29 cellular contexts compared by ENCODE assay signal in the genomic region with DNA sequence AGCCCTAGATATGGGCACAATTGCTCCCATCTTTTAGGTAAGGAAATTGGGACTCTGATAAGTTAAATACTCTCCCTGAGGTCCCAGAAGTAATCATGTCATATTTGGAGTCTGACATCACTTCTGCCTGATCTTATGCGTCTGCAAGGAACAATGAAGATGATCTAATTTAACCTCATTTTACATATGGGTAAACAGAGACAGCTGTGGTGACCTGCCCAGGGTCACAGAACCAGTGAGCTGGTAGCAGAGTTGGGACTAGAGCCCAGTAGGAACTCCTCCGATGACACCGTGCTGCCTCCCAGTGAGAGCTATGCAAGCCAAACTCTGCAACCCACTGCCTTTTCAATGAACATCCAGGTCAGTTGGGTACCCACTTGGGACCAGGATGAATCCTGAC. TPM values are rescaled to one million over a fixed set of nuclear protein-coding genes. Genes with fewer than 3 reads are reported as not detected.
A peak's percentile ranks its signal among the peaks of the same experiment; 100 is the strongest.
DNase-seq lines count a peak whose midpoint lies in the region; ATAC-seq, FAIRE-seq and TF ChIP-seq lines count a peak whose summit lies in the region.
"Had no signal": no experiment of that assay in that cellular context is flagged by ENCODE, and none has a peak within 500 bp of the region (broad histone marks: within the 10 kb centered on the region; RNA-seq: fewer than 3 reads in every experiment).

No MANE protein-coding gene starts in this region.

- intact Hi-C loops in right lobe of liver (cut with DNase I) (no loop called here), HepG2 (cut with micrococcal nuclease; ENCODE audit: unreplicated experiment) (no loop called here)

- H3K27me3 ChIP-seq in right lobe of liver (no peaks in the 10 kb centered on the region), HepG2 (ENCODE audit: control insufficient read depth in 1 of 2, insufficient read depth in 2 of 2, low read length in 2 of 2) (no peaks in the 10 kb centered on the region)
- H3K27me3 ChIP-seq: adrenal gland, BE2C had no signal

- H3K27ac Mint-ChIP-seq in activated CD4-positive, alpha-beta T cell treated with anti-CD3 and anti-CD28 coated beads, Interleukin-2, amount 10 ng/mL, durations not matched to agents 7 days and 5 days: no peak overlapping the region
- H3K27ac Mint-ChIP-seq: activated CD4-positive, alpha-beta T cell treated with anti-CD3 and anti-CD28 coated beads for 36 hours; effector memory CD8-positive, alpha-beta T cell; HFFc6; type B pancreatic cell had no signal

- TF ChIP-seq RAD21 in HepG2 (CRISPR knock-in tag; IDR thresholded peaks at IDR 0.05): no peak

- no peak for TF ChIP-seq EP300 in HepG2 (IDR thresholded peaks at IDR 0.05; ENCODE audit: low read depth in 2 of 2, low read length in 2 of 2)
- TF ChIP-seq EP300 in HepG2 (CRISPR knock-in tag; IDR thresholded peaks at IDR 0.05; ENCODE audit: borderline replicate concordance): no peak

- H3K79me2 ChIP-seq in HepG2 (ENCODE audit: insufficient read depth, low read length): no peaks in the 10 kb centered on the region

- TF ChIP-seq POLR2A in right lobe of liver (IDR thresholded peaks at IDR 0.05): no peak
- no peak for TF ChIP-seq POLR2A in HepG2 (IDR thresholded peaks at IDR 0.05; ENCODE audit: insufficient read depth in 1 of 2, low read depth in 2 of 2, low read length in 2 of 2)

- no peak overlapping the region for H2AFZ ChIP-seq in HepG2 (ENCODE audit: low read length)

- H3K27ac ChIP-seq in right lobe of liver: no peak overlapping the region
- H3K27ac ChIP-seq in HepG2 (ENCODE audit: extremely low read length, insufficient read depth, low read length): no peak overlapping the region
- H3K27ac ChIP-seq: adrenal gland had no signal

- POLR2A ChIA-PET in HepG2 (lab: Yijun Ruan, JAX): no interaction called here
- POLR2A ChIA-PET in activated CD4-positive, alpha-beta T cell treated with anti-CD3 and anti-CD28 coated beads, Interleukin-2, amount 10 ng/mL, durations not matched to agents 7 days and 5 days (lab: Charles Lee): no interaction called here

- no peak for FAIRE-seq in HepG2 (lab: Jason Lieb, UNC)
- FAIRE-seq: A204.1, colon had no signal

- H3K9me3 Mint-ChIP-seq in activated CD4-positive, alpha-beta T cell treated with anti-CD3 and anti-CD28 coated beads, Interleukin-2, amount 10 ng/mL, durations not matched to agents 7 days and 5 days: peaks cover 1% of the 10 kb centered on the region
- H3K9me3 Mint-ChIP-seq: natural killer cell treated with Interleukin-12 subunit alpha and Interleukin-12 subunit beta and Interleukin-15 and Interleukin-18, amount 100 ng/mL, for 72 hours had no signal

- H3K4me3 ChIP-seq in right lobe of liver (no peak overlapping the region), HepG2 (replicated peaks in 1 of 3; ENCODE audit: insufficient read depth in 1 of 3, low read depth in 2 of 3, low read length in 3 of 3) (no peak overlapping the region), epithelial cell of proximal tubule (ENCODE audit: low read depth, low read length) (no peak overlapping the region)
- H3K4me3 ChIP-seq: adrenal gland had no signal

- H3K4me3 Mint-ChIP-seq in activated CD4-positive, alpha-beta T cell treated with anti-CD3 and anti-CD28 coated beads, Interleukin-2, amount 10 ng/mL, durations not matched to agents 7 days and 5 days: no peak overlapping the region
- H3K4me3 Mint-ChIP-seq: activated CD4-positive, alpha-beta T cell treated with anti-CD3 and anti-CD28 coated beads for 36 hours; activated T-cell treated with anti-CD3 and anti-CD28 coated beads, Interleukin-2, amount 50 U/mL, for 4 hours; effector memory CD8-positive, alpha-beta T cell; HFFc6; natural killer cell treated with Interleukin-12 subunit alpha and Interleukin-12 subunit beta and Interleukin-15 and Interleukin-18, amount 100 ng/mL, for 72 hours; type B pancreatic cell had no signal

- ATAC-seq in right lobe of liver (peak; percentile 33 to 98 (median 78)), HepG2 (no peak)
- ATAC-seq: activated CD4-positive, alpha-beta T cell treated with anti-CD3 and anti-CD28 coated beads for 36 hours; activated T-cell treated with anti-CD3 and anti-CD28 coated beads, Interleukin-2, amount 50 U/mL, for 4 hours; effector memory CD8-positive, alpha-beta T cell; natural killer cell treated with Interleukin-12 subunit alpha and Interleukin-12 subunit beta and Interleukin-15 and Interleukin-18, amount 100 ng/mL, for 72 hours; Panc1 had no signal

- no peaks in the 10 kb centered on the region for H4K20me1 ChIP-seq in HepG2 (ENCODE audit: insufficient read depth, low read length)

- no peaks in the 10 kb centered on the region for H3K4me1 Mint-ChIP-seq in activated CD4-positive, alpha-beta T cell treated with anti-CD3 and anti-CD28 coated beads, Interleukin-2, amount 10 ng/mL, durations not matched to agents 7 days and 5 days
- H3K4me1 Mint-ChIP-seq: activated CD4-positive, alpha-beta T cell treated with anti-CD3 and anti-CD28 coated beads for 36 hours had no signal

- H3K27me3 Mint-ChIP-seq in activated CD4-positive, alpha-beta T cell treated with anti-CD3 and anti-CD28 coated beads, Interleukin-2, amount 10 ng/mL, durations not matched to agents 7 days and 5 days: no peaks in the 10 kb centered on the region
- H3K27me3 Mint-ChIP-seq: activated CD4-positive, alpha-beta T cell treated with anti-CD3 and anti-CD28 coated beads for 36 hours; effector memory CD8-positive, alpha-beta T cell; natural killer cell treated with Interleukin-12 subunit alpha and Interleukin-12 subunit beta and Interleukin-15 and Interleukin-18, amount 100 ng/mL, for 72 hours; type B pancreatic cell had no signal

- WGBS in right lobe of liver (ENCODE audit: insufficient coverage, low coverage, low lambda C conversion rate, missing lambda C conversion rate): 23% methylated on average over 3 of the region's 3 CpGs
- WGBS in HepG2 (ENCODE audit: low lambda C conversion rate): 0% methylated on average over 1 of the region's 3 CpGs

- H3K36me3 Mint-ChIP-seq in activated CD4-positive, alpha-beta T cell treated with anti-CD3 and anti-CD28 coated beads, Interleukin-2, amount 10 ng/mL, durations not matched to agents 7 days and 5 days (ENCODE audit: low read depth): no peaks in the 10 kb centered on the region
- H3K36me3 Mint-ChIP-seq: type B pancreatic cell had no signal

- BruUV-seq in HepG2 (replicated peaks; lab: Mats Ljungman, UMichigan): no TSS peak

- no peaks in the 10 kb centered on the region for H3K4me1 ChIP-seq in right lobe of liver
- no peaks in the 10 kb centered on the region for H3K4me1 ChIP-seq in HepG2 (ENCODE audit: insufficient read depth, low read length)
- H3K4me1 ChIP-seq: adrenal gland, BE2C had no signal

- no peak overlapping the region for H3K4me2 ChIP-seq in HepG2 (ENCODE audit: low read depth, low read length)

- TF ChIP-seq CTCF in right lobe of liver (IDR thresholded peaks at IDR 0.05) (peak in 1 of 4 donors; percentile 18), HepG2 (CRISPR knock-in tag; IDR thresholded peaks at IDR 0.05) (no peak), epithelial cell of proximal tubule (conservative IDR thresholded peaks at IDR 0.05; ENCODE audit: low read depth, low read length) (peak; percentile 6)

- CTCF ChIA-PET in HepG2 (lab: Yijun Ruan, JAX; ENCODE audit: low intra/inter-chr PET ratio, low total read pairs): no interaction called here
- CTCF ChIA-PET in activated CD4-positive, alpha-beta T cell treated with anti-CD3 and anti-CD28 coated beads, Interleukin-2, amount 10 ng/mL, durations not matched to agents 7 days and 5 days (lab: Charles Lee): no interaction called here

- no peak overlapping the region for H3K9ac ChIP-seq in HepG2 (ENCODE audit: insufficient read depth, low read depth, low read length)

- DNase-seq in right lobe of liver (peak in 1 of 3 donors; percentile 40), HepG2 (ENCODE audit: low spot score) (no peak), epithelial cell of proximal tubule (ENCODE audit: low read depth) (no peak), iris pigment epithelial cell (ENCODE audit: low read depth) (peak; percentile 25), SW480 (ENCODE audit: low spot score) (no peak), ACHN (no peak)
- no peak for DNase-seq in stimulated activated CD4-positive, alpha-beta T cell treated with anti-CD3 and anti-CD28 coated beads, Interleukin-2, amount 100 ng/mL, for 24 hours
- no peak for DNase-seq in activated CD4-positive, alpha-beta T cell treated with anti-CD3 and anti-CD28 coated beads, Interleukin-2, amount 10 ng/mL, durations not matched to agents 7 days and 5 days
- DNase-seq: activated CD4-positive, alpha-beta T cell treated with anti-CD3 and anti-CD28 coated beads for 36 hours; activated naive CD4-positive, alpha-beta T cell treated with Interleukin-2 at 50 U/mL for 16 hours; activated T-cell treated with anti-CD3 and anti-CD28 coated beads, Interleukin-2, amount 50 U/mL, for 4 hours; BE2C; effector memory CD8-positive, alpha-beta T cell; GDM1; HFFc6; KG1; NCI-H1694 treated with DMSO at 0.1 percent for 48 hours; NCI-H526 treated with DMSO at 0.1 percent for 48 hours had no signal

- in situ Hi-C loops in HepG2 (cut with HindIII; ENCODE audit: extremely low pct_ligation_motif_present, low pct_unique_long_range_greater_than_20kb) (no loop called here), ACHN (cut with HindIII; ENCODE audit: low pct_ligation_motif_present, low pct_unique_long_range_greater_than_20kb, low sequenced_read_pairs) (no loop called here)

- H3K36me3 ChIP-seq in right lobe of liver: no peaks in the 10 kb centered on the region
- H3K36me3 ChIP-seq in HepG2 (replicated peaks in 1 of 2; ENCODE audit: control insufficient read depth in 1 of 2, insufficient read depth in 2 of 2, low read length in 2 of 2): no peaks in the 10 kb centered on the region
- H3K36me3 ChIP-seq: adrenal gland, BE2C had no signal

- no peaks in the 10 kb centered on the region for H3K9me3 ChIP-seq in right lobe of liver
- peaks cover under 1% of the 10 kb centered on the region; the same call in 1 of the 2 replicates for H3K9me3 ChIP-seq in HepG2 (ENCODE audit: low read length)
- H3K9me3 ChIP-seq: BE2C had no signal

RNA-seq across cellular contexts. Expression of gene CTAGE1, which starts 17.8 kb away (rescaled TPM):
- not detected for total RNA-seq in right lobe of liver
- 0.02 TPM in 1 of 2 replicates, not detected in the other for total RNA-seq in HepG2 (2016; rRNA removed; fragmentation: Illumina TruSeq; extraction: Trizol)
- not detected in 2 replicates for total RNA-seq in HepG2 (2016; cell fraction: cytosol; rRNA removed; fragmentation: Illumina TruSeq; extraction: Trizol; ENCODE audit: low read depth)
- total RNA-seq in HepG2 (2016; cell fraction: insoluble cytoplasmic fraction; rRNA removed; fragmentation: Illumina TruSeq; extraction: Trizol): not detected in 2 replicates
- not detected in 2 replicates for total RNA-seq in HepG2 (2016; cell fraction: membrane; rRNA removed; fragmentation: Illumina TruSeq; extraction: Trizol)
- 0.09 TPM in 1 of 2 replicates, not detected in the other for total RNA-seq in HepG2 (2016; cell fraction: nucleus; rRNA removed; fragmentation: Illumina TruSeq; extraction: Trizol)
- 0.01 TPM in 1 of 2 replicates, not detected in the other for polyA plus RNA-seq in HepG2 (2011; rRNA removed)
- polyA plus RNA-seq in HepG2 (2011; cell fraction: cytosol; rRNA removed): not detected in 2 replicates
- not detected in 2 replicates for polyA plus RNA-seq in HepG2 (2011; cell fraction: nucleus; rRNA removed)
- polyA plus RNA-seq in HepG2 (2012): 0.04 and 0.09 TPM in 2 replicates
- not detected in 2 replicates for polyA plus RNA-seq in HepG2 (2016; cell fraction: cytosol; fragmentation: Illumina TruSeq; extraction: Trizol; ENCODE audit: low read depth)
- not detected in 2 replicates for polyA plus RNA-seq in HepG2 (2016; cell fraction: insoluble cytoplasmic fraction; fragmentation: Illumina TruSeq; extraction: Trizol; ENCODE audit: low read depth)
- polyA plus RNA-seq in HepG2 (2016; cell fraction: membrane; fragmentation: Illumina TruSeq; extraction: Trizol; ENCODE audit: low read depth): not detected in 2 replicates
- 0.10 TPM in 1 of 2 replicates, not detected in the other for polyA plus RNA-seq in HepG2 (2016; cell fraction: nucleus; fragmentation: Illumina TruSeq; extraction: Trizol; ENCODE audit: insufficient read depth, low read depth)
- polyA minus RNA-seq in HepG2 (2011; rRNA and poly(A)+ RNA removed; ENCODE audit: low replicate concordance): not detected in 2 replicates
- not detected in 2 replicates for polyA minus RNA-seq in HepG2 (2011; cell fraction: cytosol; rRNA and poly(A)+ RNA removed)
- not detected in 2 replicates for polyA minus RNA-seq in HepG2 (2011; cell fraction: nucleus; rRNA and poly(A)+ RNA removed)
- total RNA-seq in epithelial cell of proximal tubule: not detected in 2 replicates
- total RNA-seq in activated CD4-positive, alpha-beta T cell treated with anti-CD3 and anti-CD28 coated beads, Interleukin-2, amount 10 ng/mL, durations not matched to agents 7 days and 5 days: not detected
- total RNA-seq: activated CD4-positive, alpha-beta T cell treated with anti-CD3 and anti-CD28 coated beads for 36 hours; activated T-cell treated with anti-CD3 and anti-CD28 coated beads, Interleukin-2, amount 50 U/mL, for 4 hours; glomerular endothelial cell; HT-29; natural killer cell treated with Interleukin-12 subunit alpha and Interleukin-12 subunit beta and Interleukin-15 and Interleukin-18, amount 100 ng/mL, for 72 hours; osteocyte; SK-MEL-5; T-helper 1 cell treated with Interleukin-12 subunit alpha and Interleukin-12 subunit beta and Interleukin-4 antibody, amounts not matched to agents 30 ng/mL and 1 ng/mL, for 36 hours had no signal
- polyA plus RNA-seq: adrenal gland had no signal
